In the genomic region with DNA sequence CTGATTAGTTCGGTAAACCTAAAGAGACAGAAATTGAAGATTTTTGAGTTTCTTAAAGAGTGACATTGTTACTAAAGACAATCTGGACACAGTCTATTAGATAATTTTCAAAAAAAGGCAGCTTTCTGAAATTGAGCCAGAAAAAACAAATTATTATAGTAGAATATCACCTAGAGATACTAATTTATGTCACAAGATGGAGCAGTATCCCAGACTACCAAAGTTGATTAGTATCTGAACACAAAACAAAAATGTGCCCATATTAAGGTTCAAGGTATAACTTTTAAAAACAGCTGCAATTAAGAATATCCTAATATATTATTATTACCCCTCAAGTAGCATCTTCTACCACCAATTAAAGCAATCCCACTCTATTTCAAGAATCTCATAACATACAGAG, we compare ENCODE assay signal across 23 cellular contexts. TPM values are rescaled to one million over a fixed set of nuclear protein-coding genes. Genes with fewer than 3 reads are reported as not detected.
DNase-seq lines count a peak whose midpoint lies in the region; ATAC-seq, FAIRE-seq and TF ChIP-seq lines count a peak whose summit lies in the region.
"Had no signal": no experiment of that assay in that cellular context is flagged by ENCODE, and none has a peak within 500 bp of the region (broad histone marks: within the 10 kb centered on the region; RNA-seq: fewer than 3 reads in every experiment).

No MANE protein-coding gene starts in this region.

- H3K36me3 ChIP-seq in heart right ventricle, result peaks cover 0 to 100% (median 60%) of the 10 kb centered on the region in 9 donors
- H3K36me3 ChIP-seq in lower lobe of right lung, result peaks cover 89% of the 10 kb centered on the region

- DNase-seq in heart right ventricle, result no peak
- DNase-seq in left cardiac atrium, result no peak
- DNase-seq in LNCaP clone FGC (ENCODE audit: low read depth), result no peak
- DNase-seq in central memory CD4-positive, alpha-beta T cell, result peak; percentile 0
- DNase-seq in lower lobe of right lung, result no peak
- no peak for DNase-seq in activated T-cell treated with anti-CD3 and anti-CD28 coated beads, Interleukin-2, amount 50 U/mL, for 72 hours
- DNase-seq in stimulated activated CD4-positive, alpha-beta T cell treated with anti-CD3 and anti-CD28 coated beads, Interleukin-4, amount 100 ng/mL, for 1 hour, result no peak
- DNase-seq in GM12892 (ENCODE audit: insufficient read length), result no peak
- DNase-seq: activated naive CD4-positive, alpha-beta T cell treated with Interleukin-2 at 50 U/mL for 16 hours; activated T-cell treated with anti-CD3 and anti-CD28 coated beads for 4 hours; anterior cingulate cortex; Caco-2; effector memory CD4-positive, alpha-beta T cell; H7; MV-4-11; NCI-H2081; NCI-H510A; stimulated activated CD4-positive, alpha-beta T cell treated with anti-CD3 and anti-CD28 coated beads, Interleukin-12 subunit alpha, Interleukin-12 subunit beta, amount 100 ng/mL, for 4 hours had no signal

- FAIRE-seq in GM12892 (lab: Jason Lieb, UNC), result no peak
- FAIRE-seq: G401.6 had no signal

- no peaks in the 10 kb centered on the region for H3K9me3 ChIP-seq in heart right ventricle
- no peaks in the 10 kb centered on the region for H3K9me3 ChIP-seq in lower lobe of right lung
- H3K9me3 ChIP-seq: Caco-2 had no signal

- H3K36me3 Mint-ChIP-seq in activated T-cell treated with anti-CD3 and anti-CD28 coated beads, Interleukin-2, amount 50 U/mL, for 72 hours (ENCODE audit: insufficient read depth in 2 of 2), result peaks cover 3 to 30% of the 10 kb centered on the region in 2 donors

- ATAC-seq in heart right ventricle (no peak), left cardiac atrium (no peak), lower lobe of right lung (no peak)
- ATAC-seq in activated T-cell treated with anti-CD3 and anti-CD28 coated beads, Interleukin-2, amount 50 U/mL, for 72 hours (replicated peaks in 1 of 2), result no peak
- ATAC-seq: Right ventricle myocardium inferior had no signal

- no peak overlapping the region for H3K27ac Mint-ChIP-seq in activated T-cell treated with anti-CD3 and anti-CD28 coated beads, Interleukin-2, amount 50 U/mL, for 72 hours

- H3K4me1 Mint-ChIP-seq in activated T-cell treated with anti-CD3 and anti-CD28 coated beads, Interleukin-2, amount 50 U/mL, for 72 hours (ENCODE audit: low read depth), result no peaks in the 10 kb centered on the region
- H3K4me1 Mint-ChIP-seq: central memory CD8-positive, alpha-beta T cell had no signal

- TF ChIP-seq POLR2A in GM12892 (IDR thresholded peaks at IDR 0.05; ENCODE audit: low read depth, low read length), result no peak

- no peaks in the 10 kb centered on the region for H3K27me3 ChIP-seq in heart right ventricle
- no peaks in the 10 kb centered on the region for H3K27me3 ChIP-seq in lower lobe of right lung (ENCODE audit: low read depth)

- no peaks in the 10 kb centered on the region for H3K27me3 Mint-ChIP-seq in activated T-cell treated with anti-CD3 and anti-CD28 coated beads, Interleukin-2, amount 50 U/mL, for 72 hours (ENCODE audit: low read depth)
- H3K27me3 Mint-ChIP-seq: central memory CD8-positive, alpha-beta T cell had no signal

- 87 to 92% methylated on average over 1 of the region's 1 CpG for WGBS in heart right ventricle, 2 donors

- H3K27ac ChIP-seq in heart right ventricle (no peak overlapping the region), lower lobe of right lung (no peak overlapping the region)

- TF ChIP-seq CTCF in heart right ventricle (IDR thresholded peaks at IDR 0.05), result peak in 5 of 9 donors; percentile 11 to 43 (median 27)
- TF ChIP-seq CTCF in LNCaP clone FGC (IDR thresholded peaks at IDR 0.05; ENCODE audit: control insufficient read depth, extremely low read depth, insufficient read depth), result peak; percentile 9; the same call in 1 of the 2 replicates
- no peak for TF ChIP-seq CTCF in lower lobe of right lung (IDR thresholded peaks at IDR 0.05)

- H3K4me3 ChIP-seq in heart right ventricle (no peak overlapping the region), LNCaP clone FGC (ENCODE audit: low read depth, low read length) (no peak overlapping the region), lower lobe of right lung (no peak overlapping the region)
- H3K4me3 ChIP-seq: lung had no signal

- H3K9me3 Mint-ChIP-seq in activated T-cell treated with anti-CD3 and anti-CD28 coated beads, Interleukin-2, amount 50 U/mL, for 72 hours, result no peaks in the 10 kb centered on the region
- H3K9me3 Mint-ChIP-seq: central memory CD8-positive, alpha-beta T cell had no signal

- H3K4me3 Mint-ChIP-seq in activated T-cell treated with anti-CD3 and anti-CD28 coated beads, Interleukin-2, amount 50 U/mL, for 72 hours, result no peak overlapping the region
- H3K4me3 Mint-ChIP-seq: central memory CD8-positive, alpha-beta T cell had no signal

- H3K4me1 ChIP-seq in heart right ventricle (peaks cover 0 to 5% (median 0%) of the 10 kb centered on the region in 9 donors), lower lobe of right lung (no peaks in the 10 kb centered on the region)
- H3K4me1 ChIP-seq: Caco-2 had no signal

- intact Hi-C loops in heart right ventricle (cut with DNase I), result loop anchor here in 5 of 10 donors (10.0 kb wide), 2 partner anchors 144 to 244 kb away; no protein-coding TSS in a partner anchor
- intact Hi-C loops in left cardiac atrium (cut with DNase I), result no loop called here
- intact Hi-C loops in lower lobe of right lung (cut with DNase I), result no loop called here

RNA-seq across cellular contexts. Expression of a gene that starts 40.5 kb away (rescaled TPM):
- total RNA-seq in heart right ventricle, result under 1 TPM in 1 of 10 donors, not detected in 9; 0.02 TPM
- polyA plus RNA-seq in heart right ventricle, result under 1 TPM; under 0.01 to 0.07 TPM
- not detected for total RNA-seq in left cardiac atrium
- not detected for total RNA-seq in lower lobe of right lung
- total RNA-seq in activated T-cell treated with anti-CD3 and anti-CD28 coated beads, Interleukin-2, amount 50 U/mL, for 72 hours, result under 1 TPM in 1 of 2 donors, not detected in 1; 0.02 TPM
- 0.04 TPM for polyA plus RNA-seq in GM12892 (2012; ENCODE audit: missing spikeins)
- total RNA-seq: Right ventricle myocardium inferior had no signal

RNA-seq across cellular contexts. Expression of a gene that starts 57.5 kb away (rescaled TPM):
- total RNA-seq in heart right ventricle (10 to 100 TPM; 10.7 to 18.5 (median 15.0) TPM), left cardiac atrium (10 to 100 TPM; 16.6 to 18.0 TPM), lower lobe of right lung (48.9 TPM)
- polyA plus RNA-seq in heart right ventricle, result 1 to 10 TPM; 4.9 to 7.0 TPM
- 10 to 100 TPM; 47.0 to 53.6 TPM for total RNA-seq in activated T-cell treated with anti-CD3 and anti-CD28 coated beads, Interleukin-2, amount 50 U/mL, for 72 hours
- 13.5 TPM for polyA plus RNA-seq in GM12892 (2012; ENCODE audit: missing spikeins)

RNA-seq across cellular contexts. Expression of a gene that starts 60.0 kb away (rescaled TPM):
- total RNA-seq in heart right ventricle, result 1 to 10 TPM in 3 of 10 donors, under 1 TPM in 6, not detected in 1; 0.41 to 1.3 (median 0.81) TPM
- polyA plus RNA-seq in heart right ventricle, result 1 to 10 TPM in 1 of 2 donors, under 1 TPM in 1; 0.61 to 2.3 TPM
- total RNA-seq in left cardiac atrium, result 1 to 10 TPM; 1.2 to 1.7 TPM
- total RNA-seq in lower lobe of right lung, result 0.71 TPM
- 1 to 10 TPM; 1.0 to 1.8 TPM for total RNA-seq in activated T-cell treated with anti-CD3 and anti-CD28 coated beads, Interleukin-2, amount 50 U/mL, for 72 hours
- 1.5 TPM for polyA plus RNA-seq in GM12892 (2012; ENCODE audit: missing spikeins)
- total RNA-seq: Caco-2, temporal lobe had no signal
